Comparison of ENCODE assay signal across 8 cellular contexts in the genomic region with DNA sequence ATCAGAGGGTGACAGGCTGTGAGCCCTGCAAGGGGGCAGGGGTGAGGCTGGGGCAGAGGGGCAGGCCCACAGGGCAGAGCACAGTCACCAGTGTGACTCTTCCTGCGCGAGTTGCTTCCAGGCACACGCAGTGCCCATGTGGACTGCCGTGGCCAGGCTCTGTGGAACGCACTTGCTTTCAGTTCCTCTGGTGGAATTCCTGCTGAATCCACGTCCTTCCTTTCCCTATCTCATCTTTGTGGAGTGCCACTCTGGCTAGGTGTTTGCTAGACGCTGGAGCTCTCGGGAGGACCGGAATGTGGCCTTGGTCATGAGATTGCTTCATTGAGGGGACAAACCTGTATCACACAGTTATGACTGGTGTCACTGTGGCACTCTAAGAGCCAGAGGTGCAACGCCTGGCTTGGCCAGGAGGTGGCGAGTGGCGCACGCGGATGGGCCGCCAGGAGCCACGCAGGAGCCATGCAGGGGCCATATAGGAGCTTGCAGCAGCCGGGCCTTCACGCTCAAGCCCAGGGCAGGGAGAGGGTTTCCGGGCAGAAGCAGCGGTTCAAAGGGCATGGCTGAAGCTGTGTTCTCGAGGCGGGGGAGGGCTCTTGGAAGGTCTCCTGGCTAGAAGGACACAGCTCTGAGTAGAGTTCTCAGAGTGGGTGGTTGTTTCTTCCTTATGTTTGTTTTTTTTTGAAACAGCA. TPM values are rescaled to one million over a fixed set of nuclear protein-coding genes. Genes with fewer than 3 reads are reported as not detected.
A peak's percentile ranks its signal among the peaks of the same experiment; 100 is the strongest.
DNase-seq lines count a peak whose midpoint lies in the region; ATAC-seq, FAIRE-seq and TF ChIP-seq lines count a peak whose summit lies in the region.

No MANE protein-coding gene starts in this region.

- no peaks in the 10 kb centered on the region for H3K4me1 ChIP-seq in Caco-2
- H3K4me1 ChIP-seq in neural progenitor cell = no peaks in the 10 kb centered on the region

- peaks cover 2% of the 10 kb centered on the region for H3K36me3 ChIP-seq in Caco-2 (ENCODE audit: control insufficient read depth, insufficient read depth, low read length)
- no peaks in the 10 kb centered on the region for H3K36me3 ChIP-seq in neural progenitor cell

- H3K27me3 ChIP-seq in Caco-2 (replicated peaks; ENCODE audit: control insufficient read depth, insufficient read depth, low read length) = no peaks in the 10 kb centered on the region
- H3K27me3 ChIP-seq in neural progenitor cell = no peaks in the 10 kb centered on the region

- H3K36me3 Mint-ChIP-seq in Caco-2 (ENCODE audit: insufficient read depth, unreplicated experiment) (peaks cover 55% of the 10 kb centered on the region), neural progenitor cell (peaks cover 16% of the 10 kb centered on the region)
- peaks cover 94% of the 10 kb centered on the region for H3K36me3 Mint-ChIP-seq in activated T-helper 17 cell treated with anti-CD3 and anti-CD28 coated beads, Interleukin-2, amount 50 U/mL, for 72 hours (ENCODE audit: low read depth)

- peaks cover under 1% of the 10 kb centered on the region for H3K79me2 ChIP-seq in neural progenitor cell (ENCODE audit: low read depth)

- H3K9me3 Mint-ChIP-seq in Caco-2 (ENCODE audit: unreplicated experiment) (no peaks in the 10 kb centered on the region), neural progenitor cell (no peaks in the 10 kb centered on the region)
- H3K9me3 Mint-ChIP-seq in activated T-helper 17 cell treated with anti-CD3 and anti-CD28 coated beads, Interleukin-2, amount 50 U/mL, for 72 hours = no peaks in the 10 kb centered on the region
- no peaks in the 10 kb centered on the region for H3K9me3 Mint-ChIP-seq in stimulated activated naive CD8-positive, alpha-beta T cell treated with anti-CD3 and anti-CD28 coated beads, Interleukin-15, amount 100 ng/mL, for 72 hours

- peak; percentile 89 to 90 for TF ChIP-seq CTCF in Caco-2 (IDR thresholded peaks at IDR 0.05; ENCODE audit: insufficient read depth in 1 of 2, low read depth in 1 of 2, low read length in 1 of 2, severe bottlenecking in 1 of 2, unreplicated experiment in 1 of 2)
- peak; percentile 90 for TF ChIP-seq CTCF in fibroblast of pulmonary artery (IDR thresholded peaks at IDR 0.05; ENCODE audit: low read length, missing control alignments)
- TF ChIP-seq CTCF in neural progenitor cell (IDR thresholded peaks at IDR 0.05) = peak; percentile 95

- H3K4me3 ChIP-seq in Caco-2 (ENCODE audit: low read depth, low read length) = no peak overlapping the region
- H3K4me3 ChIP-seq in fibroblast of pulmonary artery (replicated peaks; ENCODE audit: low read depth, low read length) = no peak overlapping the region
- no peak overlapping the region for H3K4me3 ChIP-seq in neural progenitor cell

- H3K4me1 Mint-ChIP-seq in Caco-2 (ENCODE audit: low read depth, unreplicated experiment) = peaks cover 25% of the 10 kb centered on the region
- peaks cover 27% of the 10 kb centered on the region for H3K4me1 Mint-ChIP-seq in activated T-helper 17 cell treated with anti-CD3 and anti-CD28 coated beads, Interleukin-2, amount 50 U/mL, for 72 hours
- peaks cover 6% of the 10 kb centered on the region for H3K4me1 Mint-ChIP-seq in neural progenitor cell
- peaks cover 39% of the 10 kb centered on the region for H3K4me1 Mint-ChIP-seq in stimulated activated naive CD8-positive, alpha-beta T cell treated with anti-CD3 and anti-CD28 coated beads, Interleukin-15, amount 100 ng/mL, for 72 hours

- H3K27me3 Mint-ChIP-seq in Caco-2 (ENCODE audit: insufficient read depth, unreplicated experiment) = no peaks in the 10 kb centered on the region
- H3K27me3 Mint-ChIP-seq in activated T-helper 17 cell treated with anti-CD3 and anti-CD28 coated beads, Interleukin-2, amount 50 U/mL, for 72 hours = no peaks in the 10 kb centered on the region
- H3K27me3 Mint-ChIP-seq in neural progenitor cell (ENCODE audit: insufficient read depth, low read depth) = peaks cover 2% of the 10 kb centered on the region
- H3K27me3 Mint-ChIP-seq in stimulated activated naive CD8-positive, alpha-beta T cell treated with anti-CD3 and anti-CD28 coated beads, Interleukin-15, amount 100 ng/mL, for 72 hours = no peaks in the 10 kb centered on the region

- intact Hi-C loops in Caco-2 (cut with micrococcal nuclease; ENCODE audit: unreplicated experiment) = loop anchor here (10.0 kb wide), 1 partner anchor 196 kb away; no protein-coding TSS in a partner anchor

- POLR2A ChIA-PET in Caco-2 (lab: Charles Lee) = no interaction called here

- BruUV-seq in Caco-2 (replicated peaks; lab: Mats Ljungman, UMichigan) = no TSS peak

- H3K4me2 ChIP-seq in neural progenitor cell = no peak overlapping the region

- H3K27ac Mint-ChIP-seq in Caco-2 (ENCODE audit: unreplicated experiment) (peak overlapping the region; percentile 74), neural progenitor cell (no peak overlapping the region)
- peak overlapping the region; percentile 46 for H3K27ac Mint-ChIP-seq in activated T-helper 17 cell treated with anti-CD3 and anti-CD28 coated beads, Interleukin-2, amount 50 U/mL, for 72 hours
- H3K27ac Mint-ChIP-seq in stimulated activated naive CD8-positive, alpha-beta T cell treated with anti-CD3 and anti-CD28 coated beads, Interleukin-15, amount 100 ng/mL, for 72 hours = peak overlapping the region; percentile 49 to 70

- no peak overlapping the region for H3K4me3 Mint-ChIP-seq in Caco-2 (ENCODE audit: unreplicated experiment)
- H3K4me3 Mint-ChIP-seq in activated T-helper 17 cell treated with anti-CD3 and anti-CD28 coated beads, Interleukin-2, amount 50 U/mL, for 72 hours = peak overlapping the region; percentile 6
- no peak overlapping the region for H3K4me3 Mint-ChIP-seq in neural progenitor cell
- H3K4me3 Mint-ChIP-seq in stimulated activated naive CD8-positive, alpha-beta T cell treated with anti-CD3 and anti-CD28 coated beads, Interleukin-15, amount 100 ng/mL, for 72 hours = no peak overlapping the region

- H4K20me1 ChIP-seq in neural progenitor cell (ENCODE audit: low read depth) = peaks cover 6% of the 10 kb centered on the region

- CTCF ChIA-PET in Caco-2 (lab: Charles Lee) = interaction anchor here (0.5 to 1.4 kb wide), 10 partner anchors 24 to 214 kb away, joined by 3 to 8 read pairs (median 3); a partner anchor contains a TSS

- H3K9me3 ChIP-seq in Caco-2 = no peaks in the 10 kb centered on the region
- no peaks in the 10 kb centered on the region for H3K9me3 ChIP-seq in neural progenitor cell (ENCODE audit: low read depth)

- DNase-seq in Caco-2 = peak; percentile 75 to 86
- peak; percentile 52 for DNase-seq in HPDE6-E6E7 (ENCODE audit: extremely low spot score)
- DNase-seq in RCC 7860 (ENCODE audit: low spot score) = peak; percentile 40
- DNase-seq in fibroblast of pulmonary artery (ENCODE audit: low read depth) = peak; percentile 74
- peak; percentile 82 for DNase-seq in neural progenitor cell (ENCODE audit: low spot score)
- DNase-seq in stimulated activated naive CD8-positive, alpha-beta T cell treated with anti-CD3 and anti-CD28 coated beads, Interleukin-15, amount 100 ng/mL, for 72 hours = peak; percentile 66 to 70

- H3K27ac ChIP-seq in neural progenitor cell = no peak overlapping the region

- H3K9ac ChIP-seq in neural progenitor cell = no peak overlapping the region

- ATAC-seq in activated T-helper 17 cell treated with anti-CD3 and anti-CD28 coated beads, Interleukin-2, amount 50 U/mL, for 72 hours (replicated peaks) = peak; percentile 87
- peak; percentile 86 for ATAC-seq in stimulated activated naive CD8-positive, alpha-beta T cell treated with anti-CD3 and anti-CD28 coated beads, Interleukin-15, amount 100 ng/mL, for 72 hours
- no peak for ATAC-seq in GM19455 (IDR thresholded peaks at IDR 0.05; ENCODE audit: unreplicated experiment)

- no peak overlapping the region for H2AFZ ChIP-seq in neural progenitor cell (replicated peaks)

- FAIRE-seq in RCC 7860 (lab: Jason Lieb, UNC) = no peak

- no peaks in the 10 kb centered on the region for H3F3A ChIP-seq in neural progenitor cell (ENCODE audit: low read depth)

RNA-seq across cellular contexts. Expression of a gene that starts 36.1 kb away (rescaled TPM):
- total RNA-seq in Caco-2 (2022) (26.7 and 32.6 TPM in 2 replicates), neural progenitor cell (ENCODE audit: low replicate concordance) (9.8 and 10.6 TPM in 2 replicates)
- total RNA-seq in activated T-helper 17 cell treated with anti-CD3 and anti-CD28 coated beads, Interleukin-2, amount 50 U/mL, for 72 hours = 100 to 1,000 TPM in 1 of 2 donors, 10 to 100 TPM in 1; 52.4 to 108 TPM
